Comparison of ENCODE assay signal across 1 cellular context in genomic region chr1:3772027-3772714, GRCh38.
TF ChIP-seq lines count a peak whose summit lies in the region.

No MANE protein-coding gene starts in this region.

TF ChIP-seq in GM12878, 131 proteins besides CTCF, POLR2A, EP300 and RAD21 (continued from another document):
- 0 out of 2 replicates have a peak, but pooled peaks have one; percentile 22 for TF ChIP-seq RELB (IDR thresholded peaks at IDR 0.05; ENCODE audit: low read depth)
- TF ChIP-seq NFYA (IDR thresholded peaks at IDR 0.05; ENCODE audit: borderline replicate concordance, low read depth, low read length): no peak
- TF ChIP-seq SUPT20H (IDR thresholded peaks at IDR 0.05; ENCODE audit: borderline replicate concordance, control insufficient read depth, low read depth, low read length): no peak
- TF ChIP-seq GABPA (IDR thresholded peaks at IDR 0.05; ENCODE audit: low read depth): no peak
- no peak for TF ChIP-seq ZBTB33 (IDR thresholded peaks at IDR 0.05)
- TF ChIP-seq NKRF (conservative IDR thresholded peaks at IDR 0.05): peak; percentile 69; the same call in 1 of the 2 replicates
- TF ChIP-seq CBX3 (IDR thresholded peaks at IDR 0.05; ENCODE audit: borderline replicate concordance, low read depth): no peak
- TF ChIP-seq PKNOX1 (IDR thresholded peaks at IDR 0.05): no peak
- TF ChIP-seq ZNF687 (IDR thresholded peaks at IDR 0.05): no peak
- no peak for TF ChIP-seq SREBF1 (IDR thresholded peaks at IDR 0.05; ENCODE audit: low read length)
